9 cellular contexts compared by ENCODE assay signal in the genomic region with DNA sequence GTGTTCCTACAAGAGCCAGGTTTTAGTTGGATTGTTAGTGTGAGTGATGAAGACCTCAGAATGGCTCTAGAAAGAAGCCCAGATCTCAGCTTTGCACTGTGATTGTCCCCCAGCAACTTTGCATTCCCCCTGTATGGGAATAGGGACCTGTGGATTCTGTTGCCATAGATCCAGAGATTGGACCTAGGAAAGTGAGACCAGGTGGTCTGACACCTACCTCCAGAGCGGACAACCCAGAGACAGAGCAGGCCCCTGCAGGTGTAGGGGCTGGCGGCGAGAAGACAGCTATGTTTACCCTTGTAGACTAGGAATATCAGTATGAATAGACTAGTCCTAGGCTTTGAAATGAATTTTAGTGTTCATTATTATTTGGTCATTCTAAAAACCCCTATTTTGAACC. TPM values are rescaled to one million over a fixed set of nuclear protein-coding genes. Genes with fewer than 3 reads are reported as not detected.
DNase-seq lines count a peak whose midpoint lies in the region; FAIRE-seq and TF ChIP-seq lines count a peak whose summit lies in the region.
"Had no signal": no experiment of that assay in that cellular context is flagged by ENCODE, and none has a peak within 500 bp of the region (broad histone marks: within the 10 kb centered on the region; RNA-seq: fewer than 3 reads in every experiment).

No MANE protein-coding gene starts in this region.

- no peaks in the 10 kb centered on the region for H4K20me1 ChIP-seq in DOHH2 (ENCODE audit: control insufficient read depth, insufficient read depth, low read depth, low read length)
- H4K20me1 ChIP-seq in MM.1S (ENCODE audit: insufficient read depth, low read length), result no peaks in the 10 kb centered on the region

- H2AFZ ChIP-seq in MM.1S (ENCODE audit: low read length), result no peak overlapping the region

- DNase-seq in MM.1S, result no peak
- no peak for DNase-seq in esophagus squamous epithelium (lab: John Stamatoyannopoulos, UW)
- DNase-seq in small intestine, result no peak
- DNase-seq in GM03348 (ENCODE audit: low spot score), result no peak
- DNase-seq in NCI-H128 (lab: John Stamatoyannopoulos, UW; ENCODE audit: unreplicated experiment), result no peak
- DNase-seq in NCI-H1092 treated with DMSO at 0.1 percent for 48 hours (lab: John Stamatoyannopoulos, UW), result no peak
- DNase-seq: GF-D8 had no signal

- 94 to 96% methylated on average over 2 to 3 of the region's 3 CpGs for whole genome bisulfite sequencing in esophagus squamous epithelium, 2 donors
- WGBS in small intestine, 3 donors, result 88 to 97% (median 88%) methylated on average over 3 of the region's 3 CpGs

- no peak for TF ChIP-seq POLR2A in esophagus squamous epithelium (IDR thresholded peaks at IDR 0.05)

- H3K9me3 ChIP-seq in DOHH2 (ENCODE audit: control insufficient read depth, insufficient read depth, low read length) (no peaks in the 10 kb centered on the region), MM.1S (replicated peaks; ENCODE audit: insufficient read depth, low read length) (no peaks in the 10 kb centered on the region), esophagus squamous epithelium (no peaks in the 10 kb centered on the region), small intestine (ENCODE audit: control insufficient read depth, low read depth) (no peaks in the 10 kb centered on the region)

- H3K27me3 ChIP-seq in DOHH2 (ENCODE audit: control insufficient read depth, low read length) (no peaks in the 10 kb centered on the region), MM.1S (replicated peaks; ENCODE audit: insufficient read depth, low read length) (no peaks in the 10 kb centered on the region), esophagus squamous epithelium (no peaks in the 10 kb centered on the region), small intestine (ENCODE audit: control insufficient read depth in 2 of 2, insufficient read depth in 2 of 2, low read length in 2 of 2) (no peaks in the 10 kb centered on the region)

- H3K27ac ChIP-seq in DOHH2 (ENCODE audit: low read depth, low read length), result no peak overlapping the region
- H3K27ac ChIP-seq in MM.1S (ENCODE audit: low read length), result peak overlapping the region; percentile 63; the same call in 1 of the 2 replicates
- H3K27ac ChIP-seq in esophagus squamous epithelium, result peak overlapping the region in 3 of 4 donors; percentile 65 to 87 (median 80)
- peak overlapping the region; percentile 61 to 65 for H3K27ac ChIP-seq in small intestine (ENCODE audit: low read depth in 1 of 2, low read length in 1 of 2)
- H3K27ac ChIP-seq: VCaP had no signal

- intact Hi-C loops in esophagus squamous epithelium (cut with DNase I), result no loop called here

- no peaks in the 10 kb centered on the region for H3K9me2 ChIP-seq in DOHH2 (replicated peaks; ENCODE audit: control insufficient read depth, low read length)
- no peaks in the 10 kb centered on the region for H3K9me2 ChIP-seq in MM.1S (replicated peaks; ENCODE audit: insufficient read depth, low read length)

- FAIRE-seq in small intestine (lab: Jason Lieb, UNC), result no peak

- H3F3A ChIP-seq in DOHH2 (ENCODE audit: control insufficient read depth, insufficient read depth) (no peaks in the 10 kb centered on the region), MM.1S (ENCODE audit: insufficient read depth, low read length) (peaks cover 9% of the 10 kb centered on the region)

- TF ChIP-seq CTCF in DOHH2 (IDR thresholded peaks at IDR 0.05; ENCODE audit: low read depth, low read length, poor library complexity, severe bottlenecking) (no peak), MM.1S (IDR thresholded peaks at IDR 0.05; ENCODE audit: low read length) (no peak), esophagus squamous epithelium (IDR thresholded peaks at IDR 0.05) (no peak)

- H3K4me1 ChIP-seq in DOHH2 (ENCODE audit: control insufficient read depth, low read length), result peaks cover 15% of the 10 kb centered on the region
- H3K4me1 ChIP-seq in MM.1S (ENCODE audit: low read length), result peaks cover 65% of the 10 kb centered on the region
- peaks cover 18 to 86% (median 68%) of the 10 kb centered on the region in 3 donors for H3K4me1 ChIP-seq in esophagus squamous epithelium
- H3K4me1 ChIP-seq in small intestine (ENCODE audit: control insufficient read depth in 2 of 2, insufficient read depth in 1 of 2, low read depth in 1 of 2, low read length in 1 of 2), result peaks cover 25 to 54% of the 10 kb centered on the region in 2 donors

- H3K4me3 ChIP-seq in DOHH2 (ENCODE audit: low read length) (no peak overlapping the region), MM.1S (ENCODE audit: low read length) (no peak overlapping the region), esophagus squamous epithelium (no peak overlapping the region), small intestine (ENCODE audit: low read depth in 1 of 2, low read length in 2 of 2) (no peak overlapping the region)

- H3K4me2 ChIP-seq in DOHH2 (ENCODE audit: low read length) (peak overlapping the region; percentile 48), MM.1S (ENCODE audit: low read depth, low read length) (peak overlapping the region; percentile 45)

- H3K36me3 ChIP-seq in DOHH2 (ENCODE audit: control insufficient read depth, low read length) (no peaks in the 10 kb centered on the region), MM.1S (replicated peaks; ENCODE audit: insufficient read depth, low read length) (0 out of 2 replicates have a peak, but pooled peaks cover 5% of the 10 kb centered on the region), esophagus squamous epithelium (no peaks in the 10 kb centered on the region), small intestine (ENCODE audit: control insufficient read depth in 2 of 2, insufficient read depth in 2 of 2, low read length in 2 of 2) (peaks cover 0 to 4% of the 10 kb centered on the region in 2 donors)

- H3K9ac ChIP-seq in MM.1S (ENCODE audit: low read length), result peak overlapping the region; percentile 4; the same call in 1 of the 2 replicates

- H3K79me2 ChIP-seq in DOHH2 (ENCODE audit: control insufficient read depth, low read length), result no peaks in the 10 kb centered on the region
- H3K79me2 ChIP-seq in MM.1S (ENCODE audit: low read length), result peaks cover 99% of the 10 kb centered on the region

RNA-seq across cellular contexts. Expression of a gene that starts 53.6 kb away (rescaled TPM):
- 10 to 100 TPM in 2 of 4 donors, 1 to 10 TPM in 2; 8.3 to 52.9 (median 13.1) TPM for total RNA-seq in esophagus squamous epithelium
- 10 to 100 TPM; 51.7 to 64.1 (median 54.0) TPM for polyA plus RNA-seq in small intestine
